ENCODE assay signal across 12 cellular contexts in genomic region chr17:58382108-58382884, GRCh38. TPM values are rescaled to one million over a fixed set of nuclear protein-coding genes. Genes with fewer than 3 reads are reported as not detected.
A peak's percentile ranks its signal among the peaks of the same experiment; 100 is the strongest.
DNase-seq lines count a peak whose midpoint lies in the region; ATAC-seq and TF ChIP-seq lines count a peak whose summit lies in the region.
"Had no signal": no experiment of that assay in that cellular context is flagged by ENCODE, and none has a peak within 500 bp of the region (broad histone marks: within the 10 kb centered on the region; RNA-seq: fewer than 3 reads in every experiment).

No MANE protein-coding gene starts in this region.

- no peaks in the 10 kb centered on the region for H4K20me1 ChIP-seq in Karpas-422 (ENCODE audit: insufficient read depth, low read depth, low read length)

- ATAC-seq in GM19351 (IDR thresholded peaks at IDR 0.05; ENCODE audit: unreplicated experiment), result peak; percentile 63
- peak; percentile 16 for ATAC-seq in left lobe of liver
- ATAC-seq in HG03520 (IDR thresholded peaks at IDR 0.05; ENCODE audit: unreplicated experiment), result no peak
- ATAC-seq: psoas muscle had no signal

- H3K9me3 Mint-ChIP-seq in CD8-positive, alpha-beta memory T cell, result no peaks in the 10 kb centered on the region

- peak overlapping the region; percentile 72; the same call in 1 of the 2 replicates for H2AFZ ChIP-seq in Karpas-422 (ENCODE audit: low read length)

- no peaks in the 10 kb centered on the region for H3K36me3 Mint-ChIP-seq in CD8-positive, alpha-beta memory T cell

- 36% methylated on average over 4 of the region's 4 CpGs for WGBS in lower leg skin, 2 donors

- H3K4me1 Mint-ChIP-seq in CD8-positive, alpha-beta memory T cell, result peaks cover 42 to 65% (median 43%) of the 10 kb centered on the region in 3 donors

- H3K27ac Mint-ChIP-seq in CD8-positive, alpha-beta memory T cell, result peak overlapping the region; percentile 55 to 91 (median 74)

- DNase-seq in CD8-positive, alpha-beta memory T cell, result no peak
- DNase-seq in Karpas-422, result no peak
- DNase-seq in left lobe of liver (ENCODE audit: low spot score), result no peak
- DNase-seq in lower leg skin (ENCODE audit: low spot score in 2 of 2), result no peak
- DNase-seq in mesenteric fat pad (ENCODE audit: low spot score), result no peak
- no peak for DNase-seq in HAP-1 (ENCODE audit: low spot score in 2 of 2)
- DNase-seq: DMS79, NCI-H1092 treated with DMSO at 0.1 percent for 48 hours, psoas muscle had no signal

- peaks cover 53% of the 10 kb centered on the region for H3K4me1 ChIP-seq in CD8-positive, alpha-beta memory T cell (ENCODE audit: insufficient read depth, low read length)
- H3K4me1 ChIP-seq in Karpas-422 (ENCODE audit: low read length), result peaks cover 27% of the 10 kb centered on the region
- H3K4me1 ChIP-seq in HAP-1, result no peaks in the 10 kb centered on the region
- H3K4me1 ChIP-seq: psoas muscle had no signal

- H3K27ac ChIP-seq in CD8-positive, alpha-beta memory T cell (ENCODE audit: low read depth, low read length), result no peak overlapping the region
- no peak overlapping the region for H3K27ac ChIP-seq in Karpas-422 (ENCODE audit: low read length)
- H3K27ac ChIP-seq: psoas muscle had no signal

- no peaks in the 10 kb centered on the region for H3K9me2 ChIP-seq in Karpas-422 (replicated peaks; ENCODE audit: insufficient read depth, low read length)

- H3K36me3 ChIP-seq in CD8-positive, alpha-beta memory T cell (ENCODE audit: insufficient read depth, low read length), result no peaks in the 10 kb centered on the region
- no peaks in the 10 kb centered on the region for H3K36me3 ChIP-seq in Karpas-422 (ENCODE audit: insufficient read depth, low read length)
- no peaks in the 10 kb centered on the region for H3K36me3 ChIP-seq in HAP-1 (replicated peaks)

- no peaks in the 10 kb centered on the region for H3K79me2 ChIP-seq in Karpas-422 (ENCODE audit: low read length)

- H3K27me3 Mint-ChIP-seq in CD8-positive, alpha-beta memory T cell, result no peaks in the 10 kb centered on the region

- POLR2A ChIA-PET in CD8-positive, alpha-beta memory T cell (lab: Charles Lee), result interaction anchor here (0.6 kb wide), 1 partner anchor 37 kb away, joined by 3 read pairs; no protein-coding TSS in a partner anchor

- intact Hi-C loops in lower leg skin (cut with DNase I; ENCODE audit: low total_unique reads), result no loop called here

- peak overlapping the region; percentile 45 for H3K4me2 ChIP-seq in Karpas-422 (ENCODE audit: low read depth, low read length, poor library complexity, severe bottlenecking)

- H3K27me3 ChIP-seq in CD8-positive, alpha-beta memory T cell (ENCODE audit: insufficient read depth, low read length, poor library complexity, severe bottlenecking), result no peaks in the 10 kb centered on the region
- H3K27me3 ChIP-seq in Karpas-422 (ENCODE audit: low read length) (no peaks in the 10 kb centered on the region), HAP-1 (ENCODE audit: low read depth) (peaks cover 13% of the 10 kb centered on the region)

- H3K9me3 ChIP-seq in CD8-positive, alpha-beta memory T cell (ENCODE audit: low read length), result no peaks in the 10 kb centered on the region
- H3K9me3 ChIP-seq in Karpas-422 (ENCODE audit: low read length) (no peaks in the 10 kb centered on the region), HAP-1 (no peaks in the 10 kb centered on the region)
- H3K9me3 ChIP-seq: psoas muscle had no signal

- CTCF ChIA-PET in CD8-positive, alpha-beta memory T cell (lab: Charles Lee), result interaction anchor here (1.8 kb wide), 1 partner anchor 78 kb away, joined by 4 read pairs; no protein-coding TSS in a partner anchor

- TF ChIP-seq CTCF in lower leg skin (IDR thresholded peaks at IDR 0.05), result no peak

- peak overlapping the region in 6 of 7 donors; percentile 0 to 42 (median 31) for H3K4me3 Mint-ChIP-seq in CD8-positive, alpha-beta memory T cell

- no peak overlapping the region for H3K4me3 ChIP-seq in CD8-positive, alpha-beta memory T cell (ENCODE audit: low read length)
- H3K4me3 ChIP-seq in Karpas-422 (ENCODE audit: low read length) (peak overlapping the region; percentile 21; the same call in 1 of the 2 replicates), lower leg skin (ENCODE audit: low read depth, poor library complexity, severe bottlenecking) (no peak overlapping the region), HAP-1 (no peak overlapping the region)
- H3K4me3 ChIP-seq: psoas muscle had no signal

- TF ChIP-seq POLR2A in lower leg skin (IDR thresholded peaks at IDR 0.05), result no peak

- in situ Hi-C loops in HAP-1 (cut with MboI; ENCODE audit: low sequenced_read_pairs), result no loop called here

- H3K9ac ChIP-seq in Karpas-422 (ENCODE audit: low read length), result peak overlapping the region; percentile 28; the same call in 1 of the 2 replicates

RNA-seq across cellular contexts. Expression of gene SUPT4H1, which starts 30.3 kb away (rescaled TPM):
- total RNA-seq in CD8-positive, alpha-beta memory T cell, result 100 to 1,000 TPM; 145 to 149 TPM
- polyA plus RNA-seq in CD8-positive, alpha-beta memory T cell, result 97.5 TPM
- total RNA-seq in Karpas-422 (2014; rRNA removed; shearing (Covaris generic); ENCODE audit: low replicate concordance), result 50.2 and 64.7 TPM in 2 replicates
- 40.0 TPM for total RNA-seq in left lobe of liver
- total RNA-seq in lower leg skin, result 10 to 100 TPM; 49.5 to 89.7 (median 57.5) TPM
- 61.9 TPM for total RNA-seq in mesenteric fat pad

RNA-seq across cellular contexts. Expression of gene RNF43, which starts 35.0 kb away (rescaled TPM):
- 1 to 10 TPM in 1 of 2 experiments, under 1 TPM in 1; 0.47 to 1.2 TPM for total RNA-seq in CD8-positive, alpha-beta memory T cell
- polyA plus RNA-seq in CD8-positive, alpha-beta memory T cell, result 1.4 TPM
- not detected in 2 replicates for total RNA-seq in Karpas-422 (2014; rRNA removed; shearing (Covaris generic); ENCODE audit: low replicate concordance)
- total RNA-seq in left lobe of liver, result 13.0 TPM
- total RNA-seq in lower leg skin, result 10 to 100 TPM; 11.0 to 20.0 (median 18.4) TPM
- not detected for total RNA-seq in mesenteric fat pad
- total RNA-seq: glomerular endothelial cell had no signal

RNA-seq across cellular contexts. Expression of gene TSPOAP1, which starts 53.7 kb away (rescaled TPM):
- 10 to 100 TPM; 14.4 to 15.0 TPM for total RNA-seq in CD8-positive, alpha-beta memory T cell
- polyA plus RNA-seq in CD8-positive, alpha-beta memory T cell, result 4.0 TPM
- total RNA-seq in Karpas-422 (2014; rRNA removed; shearing (Covaris generic); ENCODE audit: low replicate concordance), result 7.8 and 14.0 TPM in 2 replicates
- total RNA-seq in left lobe of liver, result 6.5 TPM
- 10 to 100 TPM in 1 of 4 donors, 1 to 10 TPM in 3; 8.2 to 18.3 (median 8.8) TPM for total RNA-seq in lower leg skin
- total RNA-seq in mesenteric fat pad, result 1.3 TPM
